ENCODE assay signal across 10 cellular contexts in the genomic region with DNA sequence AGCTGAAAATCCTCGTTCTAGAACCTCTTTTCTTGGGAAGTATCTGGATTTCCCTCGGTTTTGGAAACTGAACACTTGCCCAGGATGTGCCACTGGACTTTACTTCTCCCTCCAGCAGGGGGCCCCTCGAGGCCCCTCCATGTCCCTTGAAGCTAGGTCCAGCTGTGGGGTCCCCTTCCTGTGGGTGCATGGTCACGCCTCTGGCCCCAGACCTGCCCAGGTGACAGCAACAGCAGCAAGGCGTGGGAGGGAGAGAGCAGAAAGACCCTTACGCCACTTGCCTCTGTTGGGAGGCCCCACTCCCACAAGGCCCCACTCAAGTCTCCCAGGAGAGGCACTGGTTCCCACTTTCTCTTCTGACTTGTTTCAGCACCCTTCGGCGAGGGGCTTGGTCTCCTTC. TPM values are rescaled to one million over a fixed set of nuclear protein-coding genes. Genes with fewer than 3 reads are reported as not detected.
DNase-seq lines count a peak whose midpoint lies in the region; ATAC-seq and TF ChIP-seq lines count a peak whose summit lies in the region.
"Had no signal": no experiment of that assay in that cellular context is flagged by ENCODE, and none has a peak within 500 bp of the region (broad histone marks: within the 10 kb centered on the region; RNA-seq: fewer than 3 reads in every experiment).

No MANE protein-coding gene starts in this region.

- H3K27me3 ChIP-seq in BE2C = peaks cover 8% of the 10 kb centered on the region
- H3K27me3 ChIP-seq in GM23248 (replicated peaks; ENCODE audit: insufficient read depth) = no peaks in the 10 kb centered on the region

- 62 to 67% methylated on average over 8 of the region's 8 CpGs for WGBS in GM23248 (ENCODE audit: low coverage in 1 of 2, low lambda C conversion rate in 2 of 2, missing lambda C conversion rate in 2 of 2), 2 experiments

- in situ Hi-C loops in GM23248 (cut with MboI) = no loop called here
- in situ Hi-C loops in astrocyte of the spinal cord (cut with HindIII; ENCODE audit: low sequenced_read_pairs) = no loop called here

- no peak overlapping the region for H3K4me2 ChIP-seq in GM23248 (ENCODE audit: unreplicated experiment)

- H3K4me1 ChIP-seq in BE2C = no peaks in the 10 kb centered on the region
- no peaks in the 10 kb centered on the region for H3K4me1 ChIP-seq in GM23248 (ENCODE audit: insufficient read depth)

- H3K79me2 ChIP-seq in GM23248 (ENCODE audit: insufficient read depth) = no peaks in the 10 kb centered on the region

- no peaks in the 10 kb centered on the region for H3K9me2 ChIP-seq in GM23248 (ENCODE audit: insufficient read depth)

- H2AFZ ChIP-seq in GM23248 = no peak overlapping the region

- no peaks in the 10 kb centered on the region for H3K9me3 ChIP-seq in BE2C
- no peaks in the 10 kb centered on the region for H3K9me3 ChIP-seq in GM23248 (ENCODE audit: low read depth)

- DNase-seq in BE2C (peak; percentile 53), GM23248 (peak; percentile 47), astrocyte of the spinal cord (ENCODE audit: low read depth, low spot score) (no peak), lung microvascular endothelial cell (ENCODE audit: low read depth in 2 of 2) (peak; percentile 34 to 46), hypothalamus (lab: John Stamatoyannopoulos, UW) (no peak), T1000 (lab: John Stamatoyannopoulos, UW) (no peak)
- DNase-seq: amniotic stem cell had no signal

- no peak overlapping the region for H3K4me3 ChIP-seq in BE2C (ENCODE audit: low read depth, low read length)
- H3K4me3 ChIP-seq in GM23248 = no peak overlapping the region
- H3K4me3 ChIP-seq in astrocyte of the spinal cord (ENCODE audit: low read depth, low read length) = no peak overlapping the region

- H3F3A ChIP-seq in GM23248 (ENCODE audit: insufficient read depth) = no peaks in the 10 kb centered on the region

- no peak overlapping the region for H3K9ac ChIP-seq in GM23248

- H3K36me3 ChIP-seq in BE2C (no peaks in the 10 kb centered on the region; the same call in 1 of the 2 replicates), GM23248 (ENCODE audit: low read depth) (no peaks in the 10 kb centered on the region)

- peak; percentile 85 for TF ChIP-seq CTCF in BE2C (IDR thresholded peaks at IDR 0.05; ENCODE audit: low read depth, low read length)
- peak; percentile 74 for TF ChIP-seq CTCF in astrocyte of the spinal cord (IDR thresholded peaks at IDR 0.05; ENCODE audit: low read depth, low read length)

- ATAC-seq in GM19351 (IDR thresholded peaks at IDR 0.05; ENCODE audit: unreplicated experiment) (no peak), GM18517 (IDR thresholded peaks at IDR 0.05; ENCODE audit: unreplicated experiment) (no peak)

- H4K20me1 ChIP-seq in GM23248 (ENCODE audit: insufficient read depth) = no peaks in the 10 kb centered on the region

- H3K27ac ChIP-seq in GM23248 = no peak overlapping the region

RNA-seq across cellular contexts. Expression of a gene that starts 3.1 kb away (rescaled TPM):
- 62.2 TPM for polyA plus RNA-seq in BE2C (2012; ENCODE audit: insufficient read depth, insufficient read length, low read depth)
- 11.8 and 12.0 TPM in 2 replicates for total RNA-seq in GM23248 (2014; rRNA removed; shearing (Covaris generic))
- 5.5 TPM in 2 replicates for polyA plus RNA-seq in GM23248 (2016; fragmentation: Nextera tagmentation; extraction: Ambion mirVana)
- 39.2 and 70.0 TPM in 2 replicates for total RNA-seq in lung microvascular endothelial cell

RNA-seq across cellular contexts. Expression of a gene that starts 20.0 kb away (rescaled TPM):
- polyA plus RNA-seq in BE2C (2012; ENCODE audit: insufficient read depth, insufficient read length, low read depth) = not detected
- not detected in 2 replicates for total RNA-seq in GM23248 (2014; rRNA removed; shearing (Covaris generic))
- not detected in 2 replicates for polyA plus RNA-seq in GM23248 (2016; fragmentation: Nextera tagmentation; extraction: Ambion mirVana)
- total RNA-seq in lung microvascular endothelial cell = under 0.01 TPM in 1 of 2 replicates, not detected in the other
- total RNA-seq: renal cortical epithelial cell had no signal

Comparison
In these comparisons a context has a peak if more than half of its experiments do, and no peak if none do; other contexts are left out.
1. DNase-seq: peak in BE2C (single experiment), GM23248 (single experiment) and lung microvascular endothelial cell (2 of 2); none in astrocyte of the spinal cord (single experiment), hypothalamus (0 of 51) and T1000 (single experiment).